ENCODE assay signal across 8 cellular contexts in the genomic region with DNA sequence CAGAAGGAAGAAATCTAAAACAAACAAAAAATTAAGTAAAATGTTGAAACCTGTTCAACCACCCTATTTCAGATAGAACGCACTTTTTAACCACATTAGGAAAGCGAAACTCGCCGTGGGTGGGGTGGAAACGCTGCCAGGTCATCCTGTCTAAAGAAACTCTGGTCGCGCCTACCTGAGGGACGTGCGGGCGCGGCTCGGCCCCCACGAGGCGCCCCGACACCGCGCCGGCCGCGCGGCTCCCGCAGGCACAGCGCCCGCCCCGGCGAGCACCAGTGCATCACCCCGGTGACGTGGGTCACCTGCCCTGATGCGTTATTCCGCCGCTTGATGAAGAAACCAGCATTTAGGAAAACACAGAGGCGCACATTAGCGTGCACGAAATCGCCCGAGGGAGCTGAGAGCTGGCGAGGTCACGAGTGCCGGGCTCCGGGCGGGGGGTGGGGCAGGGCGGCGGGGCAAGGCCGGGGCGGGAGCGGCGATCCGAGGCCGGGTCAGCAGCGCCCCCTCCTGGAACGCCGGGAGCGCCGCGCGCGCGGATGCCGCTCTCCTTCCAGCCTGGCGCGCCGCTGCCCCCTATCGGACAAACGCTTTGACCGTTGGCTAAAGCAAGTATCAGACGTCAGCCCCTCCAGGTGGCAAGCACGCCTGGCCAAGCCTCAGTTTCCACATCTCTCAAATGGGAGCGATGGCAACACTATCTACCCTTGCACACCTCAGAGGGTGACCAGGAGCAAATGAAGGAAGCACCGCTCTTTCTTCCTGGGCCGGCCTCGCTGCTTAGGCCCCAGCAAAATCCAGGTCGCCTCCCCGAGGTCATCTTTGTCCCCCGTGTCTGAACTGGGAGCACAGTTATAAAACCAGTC. TPM values are rescaled to one million over a fixed set of nuclear protein-coding genes. Genes with fewer than 3 reads are reported as not detected.
DNase-seq lines count a peak whose midpoint lies in the region; ATAC-seq and TF ChIP-seq lines count a peak whose summit lies in the region.

No MANE protein-coding gene starts in this region.

- H3K4me1 ChIP-seq in esophagus muscularis mucosa: peaks cover 4 to 24% (median 15%) of the 10 kb centered on the region in 4 donors

- peaks cover 19% of the 10 kb centered on the region for H3K36me3 Mint-ChIP-seq in Calu3 (ENCODE audit: insufficient read depth, unreplicated experiment)
- H3K36me3 Mint-ChIP-seq in activated T-cell treated with anti-CD3 and anti-CD28 coated beads, Interleukin-2, amount 50 U/mL, for 4 hours (ENCODE audit: insufficient read depth): no peaks in the 10 kb centered on the region

- ATAC-seq in GM21515 (IDR thresholded peaks at IDR 0.05; ENCODE audit: unreplicated experiment): peak; percentile 69
- peak; percentile 94 to 96 for ATAC-seq in activated T-cell treated with anti-CD3 and anti-CD28 coated beads, Interleukin-2, amount 50 U/mL, for 4 hours

- H3K27ac ChIP-seq in esophagus muscularis mucosa (replicated peaks in 1 of 4): peak overlapping the region; percentile 78 to 81 (median 80)

- TF ChIP-seq CTCF in Calu3 (IDR thresholded peaks at IDR 0.05; ENCODE audit: unreplicated experiment) (peak; percentile 100), esophagus muscularis mucosa (IDR thresholded peaks at IDR 0.05) (peak in 2 of 3 experiments; percentile 98 to 100)

- TF ChIP-seq EP300 in Ishikawa (IDR thresholded peaks at IDR 0.05; ENCODE audit: borderline replicate concordance) (no peak), esophagus muscularis mucosa (IDR thresholded peaks at IDR 0.05) (no peak)

- CTCF ChIA-PET in Calu3 (lab: Charles Lee): interaction anchor here (0.6 to 3.9 kb wide), 6 partner anchors 13 to 197 kb away, joined by 3 to 39 read pairs (median 6); a partner anchor contains a TSS

- peak; percentile 92 for TF ChIP-seq RAD21 in Ishikawa (IDR thresholded peaks at IDR 0.05; ENCODE audit: low read depth)

- peak overlapping the region; percentile 62 to 81 (median 68) for H3K4me3 ChIP-seq in esophagus muscularis mucosa

- peak; percentile 97 for DNase-seq in Calu3
- DNase-seq in OCI-M2 (lab: John Stamatoyannopoulos, UW; ENCODE audit: unreplicated experiment): peak; percentile 20
- peak; percentile 93 for DNase-seq in activated T-cell treated with anti-CD3 and anti-CD28 coated beads, Interleukin-2, amount 50 U/mL, for 4 hours
- peak; percentile 96 for DNase-seq in esophagus muscularis mucosa (ENCODE audit: extremely low spot score)
- peak; percentile 90 for DNase-seq in myocyte (ENCODE audit: low read depth)
- peak; percentile 96 for DNase-seq in stimulated activated CD8-positive, alpha-beta memory T cell treated with anti-CD3 and anti-CD28 coated beads, Interleukin-7, amount 100 ng/mL, for 24 hours (ENCODE audit: low read depth)

- 27% methylated on average over 18 of the region's 74 CpGs for WGBS in esophagus muscularis mucosa

- no peak for TF ChIP-seq POLR2A in esophagus muscularis mucosa (IDR thresholded peaks at IDR 0.05; ENCODE audit: low read depth)

- intact Hi-C loops in Calu3 (cut with micrococcal nuclease; ENCODE audit: unreplicated experiment) (loop anchor here (2.0 to 5.0 kb wide), 3 partner anchors 46 to 107 kb away; no protein-coding TSS in a partner anchor), esophagus muscularis mucosa (cut with DNase I) (loop anchor here (2.0 to 10.0 kb wide), 4 partner anchors 37 to 193 kb away; a partner anchor contains a TSS)

- no peak overlapping the region for H3K27ac Mint-ChIP-seq in Calu3 (ENCODE audit: unreplicated experiment)

- no TSS peak for BruUV-seq in Calu3 (replicated peaks; lab: Mats Ljungman, UMichigan)

- H3K27me3 ChIP-seq in esophagus muscularis mucosa: no peaks in the 10 kb centered on the region

- no peaks in the 10 kb centered on the region for H3K27me3 Mint-ChIP-seq in Calu3 (ENCODE audit: unreplicated experiment)
- no peaks in the 10 kb centered on the region for H3K27me3 Mint-ChIP-seq in activated T-cell treated with anti-CD3 and anti-CD28 coated beads, Interleukin-2, amount 50 U/mL, for 4 hours (ENCODE audit: low read depth)

- no peaks in the 10 kb centered on the region for H3K9me3 Mint-ChIP-seq in Calu3 (ENCODE audit: low read depth, unreplicated experiment)
- H3K9me3 Mint-ChIP-seq in activated T-cell treated with anti-CD3 and anti-CD28 coated beads, Interleukin-2, amount 50 U/mL, for 4 hours: no peaks in the 10 kb centered on the region

- no peaks in the 10 kb centered on the region for H3K9me3 ChIP-seq in esophagus muscularis mucosa

- H3K36me3 ChIP-seq in esophagus muscularis mucosa: peaks cover 0 to 5% (median 0%) of the 10 kb centered on the region in 4 donors

- H3K4me1 Mint-ChIP-seq in Calu3 (ENCODE audit: low read depth, unreplicated experiment): no peaks in the 10 kb centered on the region
- H3K4me1 Mint-ChIP-seq in activated T-cell treated with anti-CD3 and anti-CD28 coated beads, Interleukin-2, amount 50 U/mL, for 4 hours (ENCODE audit: low read depth): peaks cover 11% of the 10 kb centered on the region

- peak overlapping the region; percentile 66 for H3K4me3 Mint-ChIP-seq in Calu3 (ENCODE audit: low read depth, unreplicated experiment)
- H3K4me3 Mint-ChIP-seq in activated T-cell treated with anti-CD3 and anti-CD28 coated beads, Interleukin-2, amount 50 U/mL, for 4 hours: peak overlapping the region; percentile 80

TF ChIP-seq in Ishikawa, 13 proteins besides CTCF, POLR2A, EP300 and RAD21:
- peak; percentile 33; the same call in 1 of the 2 replicates for TF ChIP-seq TCF12 (IDR thresholded peaks at IDR 0.05; ENCODE audit: low read depth)
- peak; percentile 27; the same call in 1 of the 2 replicates for TF ChIP-seq NFIC (IDR thresholded peaks at IDR 0.05)
- TF ChIP-seq, protein P1, sequence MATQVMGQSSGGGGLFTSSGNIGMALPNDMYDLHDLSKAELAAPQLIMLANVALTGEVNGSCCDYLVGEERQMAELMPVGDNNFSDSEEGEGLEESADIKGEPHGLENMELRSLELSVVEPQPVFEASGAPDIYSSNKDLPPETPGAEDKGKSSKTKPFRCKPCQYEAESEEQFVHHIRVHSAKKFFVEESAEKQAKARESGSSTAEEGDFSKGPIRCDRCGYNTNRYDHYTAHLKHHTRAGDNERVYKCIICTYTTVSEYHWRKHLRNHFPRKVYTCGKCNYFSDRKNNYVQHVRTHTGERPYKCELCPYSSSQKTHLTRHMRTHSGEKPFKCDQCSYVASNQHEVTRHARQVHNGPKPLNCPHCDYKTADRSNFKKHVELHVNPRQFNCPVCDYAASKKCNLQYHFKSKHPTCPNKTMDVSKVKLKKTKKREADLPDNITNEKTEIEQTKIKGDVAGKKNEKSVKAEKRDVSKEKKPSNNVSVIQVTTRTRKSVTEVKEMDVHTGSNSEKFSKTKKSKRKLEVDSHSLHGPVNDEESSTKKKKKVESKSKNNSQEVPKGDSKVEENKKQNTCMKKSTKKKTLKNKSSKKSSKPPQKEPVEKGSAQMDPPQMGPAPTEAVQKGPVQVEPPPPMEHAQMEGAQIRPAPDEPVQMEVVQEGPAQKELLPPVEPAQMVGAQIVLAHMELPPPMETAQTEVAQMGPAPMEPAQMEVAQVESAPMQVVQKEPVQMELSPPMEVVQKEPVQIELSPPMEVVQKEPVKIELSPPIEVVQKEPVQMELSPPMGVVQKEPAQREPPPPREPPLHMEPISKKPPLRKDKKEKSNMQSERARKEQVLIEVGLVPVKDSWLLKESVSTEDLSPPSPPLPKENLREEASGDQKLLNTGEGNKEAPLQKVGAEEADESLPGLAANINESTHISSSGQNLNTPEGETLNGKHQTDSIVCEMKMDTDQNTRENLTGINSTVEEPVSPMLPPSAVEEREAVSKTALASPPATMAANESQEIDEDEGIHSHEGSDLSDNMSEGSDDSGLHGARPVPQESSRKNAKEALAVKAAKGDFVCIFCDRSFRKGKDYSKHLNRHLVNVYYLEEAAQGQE (IDR thresholded peaks at IDR 0.05; ENCODE audit: low read depth): no peak
- TF ChIP-seq, protein P2, sequence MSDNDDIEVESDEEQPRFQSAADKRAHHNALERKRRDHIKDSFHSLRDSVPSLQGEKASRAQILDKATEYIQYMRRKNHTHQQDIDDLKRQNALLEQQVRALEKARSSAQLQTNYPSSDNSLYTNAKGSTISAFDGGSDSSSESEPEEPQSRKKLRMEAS (IDR thresholded peaks at IDR 0.05): peak; percentile 63
- TF ChIP-seq, protein P3, sequence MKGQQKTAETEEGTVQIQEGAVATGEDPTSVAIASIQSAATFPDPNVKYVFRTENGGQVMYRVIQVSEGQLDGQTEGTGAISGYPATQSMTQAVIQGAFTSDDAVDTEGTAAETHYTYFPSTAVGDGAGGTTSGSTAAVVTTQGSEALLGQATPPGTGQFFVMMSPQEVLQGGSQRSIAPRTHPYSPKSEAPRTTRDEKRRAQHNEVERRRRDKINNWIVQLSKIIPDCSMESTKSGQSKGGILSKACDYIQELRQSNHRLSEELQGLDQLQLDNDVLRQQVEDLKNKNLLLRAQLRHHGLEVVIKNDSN (IDR thresholded peaks at IDR 0.05): peak; percentile 65
- TF ChIP-seq YY1 (IDR thresholded peaks at IDR 0.05; ENCODE audit: low read depth): peak; percentile 48; the same call in 1 of the 2 replicates
- TF ChIP-seq CREB1 (IDR thresholded peaks at IDR 0.05; ENCODE audit: low read depth): no peak
- no peak for TF ChIP-seq ZBTB7A (IDR thresholded peaks at IDR 0.05; ENCODE audit: low read depth)
- no peak for TF ChIP-seq TEAD4 (IDR thresholded peaks at IDR 0.05)
TF ChIP-seq in Ishikawa: peak in this region for 5.

RNA-seq across cellular contexts. Expression of a gene that starts 15.7 kb away (rescaled TPM):
- total RNA-seq in Calu3 (2022) (not detected in 2 replicates), esophagus muscularis mucosa (under 1 TPM; 0.33 to 0.78 (median 0.41) TPM), myocyte (0.36 and 0.40 TPM in 2 replicates)
- total RNA-seq in activated T-cell treated with anti-CD3 and anti-CD28 coated beads, Interleukin-2, amount 50 U/mL, for 4 hours: 1 to 10 TPM in 1 of 3 donors, under 1 TPM in 2; 0.52 to 1.4 (median 0.56) TPM
- 1.1 TPM for polyA plus RNA-seq in myocyte (2012)

RNA-seq across cellular contexts. Expression of a gene that starts 31.2 kb away (rescaled TPM):
- total RNA-seq in Calu3 (2022) (12.7 and 15.2 TPM in 2 replicates), esophagus muscularis mucosa (not detected), myocyte (not detected in 2 replicates)
- total RNA-seq in activated T-cell treated with anti-CD3 and anti-CD28 coated beads, Interleukin-2, amount 50 U/mL, for 4 hours: under 1 TPM in 2 of 3 donors, not detected in 1; 0.05 TPM
- not detected for polyA plus RNA-seq in myocyte (2012)

RNA-seq across cellular contexts. Expression of a gene that starts 37.3 kb away (rescaled TPM):
- total RNA-seq in Calu3 (2022) (18.5 and 21.9 TPM in 2 replicates), esophagus muscularis mucosa (10 to 100 TPM; 15.0 to 28.0 (median 24.2) TPM), myocyte (9.8 and 10.2 TPM in 2 replicates)
- 10 to 100 TPM; 17.3 to 19.4 (median 17.4) TPM for total RNA-seq in activated T-cell treated with anti-CD3 and anti-CD28 coated beads, Interleukin-2, amount 50 U/mL, for 4 hours
- 5.9 TPM for polyA plus RNA-seq in myocyte (2012)

RNA-seq across cellular contexts. Expression of a gene that starts 39.9 kb away (rescaled TPM):
- total RNA-seq in Calu3 (2022) (955 and 963 TPM in 2 replicates), esophagus muscularis mucosa (100 to 1,000 TPM; 610 to 793 (median 738) TPM), myocyte (748 and 837 TPM in 2 replicates)
- 1,000 to 10,000 TPM in 1 of 3 donors, 100 to 1,000 TPM in 2; 944 to 1,135 (median 977) TPM for total RNA-seq in activated T-cell treated with anti-CD3 and anti-CD28 coated beads, Interleukin-2, amount 50 U/mL, for 4 hours
- 1,171 TPM for polyA plus RNA-seq in myocyte (2012)

RNA-seq across cellular contexts. Expression of a gene that starts 42.2 kb away (rescaled TPM):
- 50.8 and 67.6 TPM in 2 replicates for total RNA-seq in Calu3 (2022)
- 10 to 100 TPM; 60.8 to 72.9 (median 60.8) TPM for total RNA-seq in activated T-cell treated with anti-CD3 and anti-CD28 coated beads, Interleukin-2, amount 50 U/mL, for 4 hours
- total RNA-seq in esophagus muscularis mucosa: 10 to 100 TPM; 42.2 to 74.2 (median 58.3) TPM
- 46.8 and 47.6 TPM in 2 replicates for total RNA-seq in myocyte
- 49.2 TPM for polyA plus RNA-seq in myocyte (2012)

Comparison
In these comparisons a context has a peak if more than half of its experiments do, and no peak if none do; other contexts are left out.
1. Peak in every context shown above with its lines: DNase-seq, ATAC-seq, H3K4me3 ChIP-seq and H3K27ac ChIP-seq.
2. DNase-seq: peak in every context shown above with its lines; median percentile 97 in Calu3; 96 in esophagus muscularis mucosa; 96 in stimulated activated CD8-positive, alpha-beta memory T cell treated with anti-CD3 and anti-CD28 coated beads, Interleukin-7, amount 100 ng/mL, for 24 hours; 93 in activated T-cell treated with anti-CD3 and anti-CD28 coated beads, Interleukin-2, amount 50 U/mL, for 4 hours; 90 in myocyte; 20 in OCI-M2.
3. RNA of a gene that starts 31.2 kb away (total RNA-seq): 12.7 to 15.2 TPM in Calu3; 0.05 TPM in activated T-cell treated with anti-CD3 and anti-CD28 coated beads, Interleukin-2, amount 50 U/mL, for 4 hours, not detected in esophagus muscularis mucosa and not detected in myocyte; every median in the first group is over 10 times any median in the second.